ENCODE assay signal across 13 cellular contexts in genomic region chrX:38409289-38409688, GRCh38.
"Had no signal": no experiment of that assay in that cellular context is flagged by ENCODE, and none has a peak within 500 bp of the region (broad histone marks: within the 10 kb centered on the region; RNA-seq: fewer than 3 reads in every experiment).

No MANE protein-coding gene starts in this region.

- H3K27me3 ChIP-seq: colonic mucosa had no signal

- H3K9me3 ChIP-seq: colonic mucosa, gastrocnemius medialis, heart right ventricle, thoracic aorta had no signal

- DNase-seq: activated CD4-positive, alpha-beta T cell treated with anti-CD3 and anti-CD28 coated beads for 48 hours; activated naive CD4-positive, alpha-beta T cell; activated naive CD8-positive, alpha-beta T cell treated with anti-CD3 and anti-CD28 coated beads, Interleukin-2, amount 50 U/mL, for 24 hours; caudate nucleus; colonic mucosa; effector CD4-positive, alpha-beta T cell; gastrocnemius medialis; kidney; stimulated activated CD4-positive, alpha-beta T cell treated with anti-CD3 and anti-CD28 coated beads, Interleukin-4, amount 100 ng/mL, for 24 hours; stimulated activated naive CD8-positive, alpha-beta T cell treated with anti-CD3 and anti-CD28 coated beads, Interleukin-15, amount 100 ng/mL, for 72 hours had no signal

- ATAC-seq: activated naive CD8-positive, alpha-beta T cell treated with anti-CD3 and anti-CD28 coated beads, Interleukin-2, amount 50 U/mL, for 24 hours; gastrocnemius medialis; heart right ventricle; stimulated activated naive CD8-positive, alpha-beta T cell treated with anti-CD3 and anti-CD28 coated beads, Interleukin-15, amount 100 ng/mL, for 72 hours had no signal

- H3K4me1 ChIP-seq: colonic mucosa, gastrocnemius medialis, heart right ventricle, parathyroid adenoma had no signal

- H3K4me3 ChIP-seq: colonic mucosa, gastrocnemius medialis, heart right ventricle, thoracic aorta had no signal

- H3K36me3 ChIP-seq: colonic mucosa, gastrocnemius medialis, heart right ventricle, thoracic aorta had no signal

- H3K9ac ChIP-seq: parathyroid adenoma had no signal
